13 cellular contexts compared by ENCODE assay signal in genomic region chrX:13164611-13165010, GRCh38.
DNase-seq lines count a peak whose midpoint lies in the region; ATAC-seq and TF ChIP-seq lines count a peak whose summit lies in the region.
"Had no signal": no experiment of that assay in that cellular context is flagged by ENCODE, and none has a peak within 500 bp of the region (broad histone marks: within the 10 kb centered on the region; RNA-seq: fewer than 3 reads in every experiment).

No MANE protein-coding gene starts in this region.

- no peak for TF ChIP-seq CTCF in Caco-2 (IDR thresholded peaks at IDR 0.05; ENCODE audit: insufficient read depth in 1 of 2, low read depth in 1 of 2, low read length in 1 of 2, severe bottlenecking in 1 of 2, unreplicated experiment in 1 of 2)

- H4K8ac ChIP-seq in neuronal stem cell (ENCODE audit: low read depth, low read length) = no peak overlapping the region

- no peak overlapping the region for H3K23ac ChIP-seq in neuronal stem cell (ENCODE audit: low read depth, low read length, poor library complexity)

- CTCF ChIA-PET in Caco-2 (lab: Charles Lee) = interaction anchor here (1.0 kb wide), 1 partner anchor 218 kb away, joined by 3 read pairs; no protein-coding TSS in a partner anchor

- H2AFZ ChIP-seq in neuronal stem cell (ENCODE audit: low read length) = peak overlapping the region; percentile 12

- H3K79me1 ChIP-seq in neuronal stem cell (ENCODE audit: low read depth, low read length) = no peaks in the 10 kb centered on the region

- H3K27me3 ChIP-seq in Caco-2 (replicated peaks; ENCODE audit: control insufficient read depth, insufficient read depth, low read length) (no peaks in the 10 kb centered on the region), neuronal stem cell (ENCODE audit: control insufficient read depth in 3 of 3, insufficient read depth in 3 of 3, low read depth in 1 of 3, low read length in 3 of 3) (no peaks in the 10 kb centered on the region), SJCRH30 (no peaks in the 10 kb centered on the region)

- no peaks in the 10 kb centered on the region for H3K36me3 ChIP-seq in Caco-2 (ENCODE audit: control insufficient read depth, insufficient read depth, low read length)
- no peaks in the 10 kb centered on the region for H3K36me3 ChIP-seq in neuronal stem cell (replicated peaks in 1 of 2; ENCODE audit: control insufficient read depth in 2 of 2, insufficient read depth in 2 of 2, low read length in 2 of 2)
- H3K36me3 ChIP-seq in SJCRH30 = no peaks in the 10 kb centered on the region

- no peak overlapping the region for H2BK12ac ChIP-seq in neuronal stem cell (ENCODE audit: low read length)

- H3K4ac ChIP-seq in neuronal stem cell (ENCODE audit: low read length) = no peak overlapping the region

- no peaks in the 10 kb centered on the region for H3K9me3 Mint-ChIP-seq in Caco-2 (ENCODE audit: unreplicated experiment)

- H3K4me2 ChIP-seq in neuronal stem cell (ENCODE audit: insufficient read depth, low read length, poor library complexity, severe bottlenecking) = no peak overlapping the region

- H3K9ac ChIP-seq in neuronal stem cell (ENCODE audit: low read depth, low read length, poor library complexity) = no peak overlapping the region

- no peak overlapping the region for H4K91ac ChIP-seq in neuronal stem cell (ENCODE audit: low read depth, low read length, poor library complexity)

- H3K4me1 Mint-ChIP-seq in Caco-2 (ENCODE audit: low read depth, unreplicated experiment) = peaks cover 21% of the 10 kb centered on the region

- H3K4me3 ChIP-seq in Caco-2 (ENCODE audit: low read depth, low read length) (no peak overlapping the region), neuronal stem cell (ENCODE audit: low read length in 2 of 2) (peak overlapping the region in 1 of 2 donors; percentile 42), SJCRH30 (no peak overlapping the region)

- H3K18ac ChIP-seq in neuronal stem cell (ENCODE audit: low read length) = no peak overlapping the region

- H2BK15ac ChIP-seq in neuronal stem cell (ENCODE audit: low read length) = no peak overlapping the region

- H3K27ac Mint-ChIP-seq in Caco-2 (ENCODE audit: unreplicated experiment) = peak overlapping the region; percentile 86
- H3K27ac Mint-ChIP-seq: CD14-positive monocyte had no signal

- no peaks in the 10 kb centered on the region for H3K36me3 Mint-ChIP-seq in Caco-2 (ENCODE audit: insufficient read depth, unreplicated experiment)

- DNase-seq in Caco-2 = peak in 1 of 2 experiments; percentile 2
- DNase-seq in NCI-H748 (lab: John Stamatoyannopoulos, UW; ENCODE audit: unreplicated experiment) = peak; percentile 56
- DNase-seq in iPS DF 19.7 (ENCODE audit: low read depth, low spot score) = peak; percentile 54
- no peak for DNase-seq in neuronal stem cell (ENCODE audit: low spot score)
- DNase-seq in SJCRH30 = no peak
- DNase-seq in NCI-H1930 (lab: John Stamatoyannopoulos, UW) = no peak
- DNase-seq: activated CD8-positive, alpha-beta memory T cell treated with anti-CD3 and anti-CD28 coated beads, Interleukin-2, amount 50 U/mL, for 48 hours; amniotic stem cell; NCI-H446 treated with DMSO at 0.1 percent for 48 hours; stimulated activated CD4-positive, alpha-beta T cell treated with anti-CD3 and anti-CD28 coated beads, Interleukin-15, amount 100 ng/mL, for 24 hours had no signal

- no peak overlapping the region for H2AK5ac ChIP-seq in neuronal stem cell (ENCODE audit: low read depth, low read length)

- no peaks in the 10 kb centered on the region for H3K27me3 Mint-ChIP-seq in Caco-2 (ENCODE audit: insufficient read depth, unreplicated experiment)

- ATAC-seq in GM18517 (IDR thresholded peaks at IDR 0.05; ENCODE audit: unreplicated experiment) = no peak
- no peak for ATAC-seq in GM18498 (IDR thresholded peaks at IDR 0.05; ENCODE audit: unreplicated experiment)

- no peak overlapping the region for H2BK5ac ChIP-seq in neuronal stem cell (ENCODE audit: low read length)

- H3K27ac ChIP-seq in neuronal stem cell (replicated peaks; ENCODE audit: low read length) (peak overlapping the region; percentile 50), SJCRH30 (no peak overlapping the region)

- WGBS in neuronal stem cell (ENCODE audit: extremely low coverage in 2 of 2, insufficient read length in 2 of 2, insufficient replicate concordance in 1 of 2), 2 donors = no CpG with 5 or more reads among the region's 7 CpGs

- intact Hi-C loops in Caco-2 (cut with micrococcal nuclease; ENCODE audit: unreplicated experiment) = no loop called here

- no peak overlapping the region for H2BK120ac ChIP-seq in neuronal stem cell (ENCODE audit: low read depth, low read length)

- peaks cover 14% of the 10 kb centered on the region; the same call in 1 of the 2 replicates for H3K4me1 ChIP-seq in Caco-2
- peaks cover 4 to 19% of the 10 kb centered on the region in 2 donors for H3K4me1 ChIP-seq in neuronal stem cell (ENCODE audit: control insufficient read depth in 2 of 2, insufficient read depth in 1 of 2, low read depth in 1 of 2, low read length in 2 of 2)
- H3K4me1 ChIP-seq in SJCRH30 = peaks cover 21% of the 10 kb centered on the region

- H3K4me3 Mint-ChIP-seq in Caco-2 (ENCODE audit: unreplicated experiment) = peak overlapping the region; percentile 72
- H3K4me3 Mint-ChIP-seq: CD14-positive monocyte had no signal

- POLR2A ChIA-PET in Caco-2 (lab: Charles Lee) = no interaction called here

- H3K14ac ChIP-seq in neuronal stem cell (ENCODE audit: low read length) = no peak overlapping the region

- H3K9me3 ChIP-seq in Caco-2 (no peaks in the 10 kb centered on the region), neuronal stem cell (replicated peaks in 1 of 2; ENCODE audit: control insufficient read depth in 2 of 2, insufficient read depth in 1 of 2, low read depth in 1 of 2, low read length in 2 of 2) (no peaks in the 10 kb centered on the region), SJCRH30 (replicated peaks) (peaks cover 7% of the 10 kb centered on the region; the same call in 1 of the 2 replicates)

- no TSS peak for BruUV-seq in Caco-2 (replicated peaks; lab: Mats Ljungman, UMichigan)

Comparison
In these comparisons a context has a peak if more than half of its experiments do, and no peak if none do; other contexts are left out.
1. DNase-seq: peak in NCI-H748 (single experiment) and iPS DF 19.7 (single experiment); none in neuronal stem cell (single experiment), SJCRH30 (0 of 2) and NCI-H1930 (0 of 2).